In the genomic region with DNA sequence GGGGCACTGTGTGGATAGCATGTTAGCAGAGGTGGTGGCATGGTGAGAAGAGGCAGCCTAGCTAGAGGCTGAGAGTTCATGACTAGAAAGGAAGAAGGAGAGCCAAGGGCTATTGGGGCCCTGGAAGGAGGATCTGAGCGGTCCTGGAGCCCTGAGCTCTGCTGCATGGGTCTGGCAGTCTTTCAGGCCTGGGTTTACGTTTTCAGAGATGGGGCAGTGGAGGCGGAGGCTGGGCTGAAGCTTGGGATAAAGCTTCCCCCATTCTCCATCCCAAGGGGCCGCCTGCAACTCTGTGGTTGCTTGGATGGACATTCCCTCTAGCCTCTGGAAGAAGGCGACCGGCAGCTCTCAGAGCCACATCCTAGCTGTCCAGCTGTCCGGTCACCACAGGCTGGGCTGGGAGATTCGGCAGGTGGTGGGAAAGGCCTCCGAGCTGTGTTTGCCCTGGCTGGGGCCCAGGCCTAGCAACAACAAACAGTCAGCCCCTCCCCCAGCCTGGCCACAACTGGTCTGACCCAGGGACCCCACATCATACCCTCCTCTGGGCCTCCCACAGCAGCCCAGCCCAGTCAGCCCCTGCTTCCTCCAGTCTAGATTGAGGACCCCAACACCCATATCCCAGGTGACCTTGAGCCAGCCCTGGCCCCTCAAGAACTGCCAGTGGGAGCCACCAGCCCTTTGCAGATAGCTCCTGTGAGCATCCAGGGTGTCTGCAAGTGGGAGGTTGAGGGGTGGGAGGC, we compare ENCODE assay signal across 1 cellular context.
TF ChIP-seq lines count a peak whose summit lies in the region.

No MANE protein-coding gene starts in this region.

TF ChIP-seq in HepG2, 621 proteins besides CTCF, POLR2A, EP300 and RAD21 (continued from another document):
- TF ChIP-seq, protein P1, sequence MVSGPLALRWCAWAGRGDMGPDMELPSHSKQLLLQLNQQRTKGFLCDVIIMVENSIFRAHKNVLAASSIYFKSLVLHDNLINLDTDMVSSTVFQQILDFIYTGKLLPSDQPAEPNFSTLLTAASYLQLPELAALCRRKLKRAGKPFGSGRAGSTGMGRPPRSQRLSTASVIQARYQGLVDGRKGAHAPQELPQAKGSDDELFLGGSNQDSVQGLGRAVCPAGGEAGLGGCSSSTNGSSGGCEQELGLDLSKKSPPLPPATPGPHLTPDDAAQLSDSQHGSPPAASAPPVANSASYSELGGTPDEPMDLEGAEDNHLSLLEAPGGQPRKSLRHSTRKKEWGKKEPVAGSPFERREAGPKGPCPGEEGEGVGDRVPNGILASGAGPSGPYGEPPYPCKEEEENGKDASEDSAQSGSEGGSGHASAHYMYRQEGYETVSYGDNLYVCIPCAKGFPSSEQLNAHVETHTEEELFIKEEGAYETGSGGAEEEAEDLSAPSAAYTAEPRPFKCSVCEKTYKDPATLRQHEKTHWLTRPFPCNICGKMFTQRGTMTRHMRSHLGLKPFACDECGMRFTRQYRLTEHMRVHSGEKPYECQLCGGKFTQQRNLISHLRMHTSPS (CRISPR knock-in tag; IDR thresholded peaks at IDR 0.05; ENCODE audit: low read depth): peak; percentile 70; the same call in 1 of the 2 replicates
- no peak for TF ChIP-seq ZNF354B (CRISPR knock-in tag; IDR thresholded peaks at IDR 0.05)
